ENCODE assay signal across 18 cellular contexts in genomic region chr11:57462597-57462996, GRCh38.
"Had no signal": no experiment of that assay in that cellular context is flagged by ENCODE, and none has a peak within 500 bp of the region (broad histone marks: within the 10 kb centered on the region; RNA-seq: fewer than 3 reads in every experiment).

No MANE protein-coding gene starts in this region.

- H3K4me3 ChIP-seq: psoas muscle, transverse colon had no signal

- H3K27ac ChIP-seq: brain microvascular endothelial cell, heart right ventricle, left ventricle myocardium inferior, psoas muscle, right lobe of liver, transverse colon, WERI-Rb-1 had no signal

- H3K4me3 Mint-ChIP-seq: activated CD8-positive, alpha-beta T cell treated with anti-CD3 and anti-CD28 coated beads, Interleukin-2, amount 10 ng/mL, durations not matched to agents 7 days and 5 days; activated naive CD4-positive, alpha-beta T cell treated with anti-CD3 and anti-CD28 coated beads for 36 hours; activated T-helper 17 cell treated with anti-CD3 and anti-CD28 coated beads, Interleukin-2, amount 50 U/mL, for 72 hours had no signal

- H3K9me3 ChIP-seq: heart right ventricle, left ventricle myocardium inferior, psoas muscle, right lobe of liver, transverse colon had no signal

- ATAC-seq: activated CD8-positive, alpha-beta T cell treated with anti-CD3 and anti-CD28 coated beads, Interleukin-2, amount 10 ng/mL, durations not matched to agents 7 days and 5 days; activated T-helper 17 cell treated with anti-CD3 and anti-CD28 coated beads, Interleukin-2, amount 50 U/mL, for 72 hours; heart right ventricle; psoas muscle; right lobe of liver; stimulated activated effector memory CD8-positive, alpha-beta T cell treated with anti-CD3 and anti-CD28 coated beads, Interleukin-12 subunit alpha, Interleukin-12 subunit beta, amount 100 ng/mL, for 72 hours had no signal

- H3K27me3 ChIP-seq: right lobe of liver had no signal

- DNase-seq: activated CD4-positive, alpha-beta T cell treated with anti-CD3 and anti-CD28 coated beads for 48 hours; activated CD8-positive, alpha-beta memory T cell treated with anti-CD3 and anti-CD28 coated beads, Interleukin-2, amount 50 U/mL, for 48 hours; activated CD8-positive, alpha-beta T cell treated with anti-CD3 and anti-CD28 coated beads, Interleukin-2, amount 10 ng/mL, durations not matched to agents 7 days and 5 days; activated naive CD4-positive, alpha-beta T cell treated with anti-CD3 and anti-CD28 coated beads for 36 hours; amniotic stem cell; brain microvascular endothelial cell; foreskin melanocyte; heart right ventricle; kidney; left ventricle myocardium inferior; mesendoderm; psoas muscle; right lobe of liver; T-helper 1 cell; transverse colon; WERI-Rb-1 had no signal

- H3K9me3 Mint-ChIP-seq: activated naive CD4-positive, alpha-beta T cell treated with anti-CD3 and anti-CD28 coated beads for 36 hours; activated T-helper 17 cell treated with anti-CD3 and anti-CD28 coated beads, Interleukin-2, amount 50 U/mL, for 72 hours; stimulated activated effector memory CD8-positive, alpha-beta T cell treated with anti-CD3 and anti-CD28 coated beads, Interleukin-12 subunit alpha, Interleukin-12 subunit beta, amount 100 ng/mL, for 72 hours had no signal

- H3K36me3 ChIP-seq: brain microvascular endothelial cell, heart right ventricle, left ventricle myocardium inferior, right lobe of liver, transverse colon, WERI-Rb-1 had no signal

- H3K27ac Mint-ChIP-seq: activated CD8-positive, alpha-beta T cell treated with anti-CD3 and anti-CD28 coated beads, Interleukin-2, amount 10 ng/mL, durations not matched to agents 7 days and 5 days; activated naive CD4-positive, alpha-beta T cell treated with anti-CD3 and anti-CD28 coated beads for 36 hours; activated T-helper 17 cell treated with anti-CD3 and anti-CD28 coated beads, Interleukin-2, amount 50 U/mL, for 72 hours had no signal
